ENCODE assay signal across 12 cellular contexts in the genomic region with DNA sequence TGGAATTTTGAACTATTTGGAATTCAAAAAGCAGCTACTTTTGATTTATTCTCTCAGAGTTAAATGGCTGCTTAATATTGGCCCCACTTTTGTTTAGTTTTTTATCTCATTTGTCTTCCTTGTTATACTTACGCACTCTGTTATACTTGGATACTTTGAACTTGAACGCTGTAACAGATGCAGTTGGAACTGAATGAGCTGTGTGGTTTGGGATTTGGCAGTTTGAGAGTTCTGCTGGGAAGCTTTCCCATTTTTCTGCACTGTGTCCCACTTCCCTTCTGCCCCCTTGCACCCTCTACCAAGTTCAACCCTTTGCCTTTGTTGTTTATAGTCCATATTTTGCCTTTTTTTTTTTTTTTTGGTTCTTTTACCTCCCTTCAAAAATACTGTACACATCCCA. TPM values are rescaled to one million over a fixed set of nuclear protein-coding genes. Genes with fewer than 3 reads are reported as not detected.
DNase-seq lines count a peak whose midpoint lies in the region; ATAC-seq and TF ChIP-seq lines count a peak whose summit lies in the region.
"Had no signal": no experiment of that assay in that cellular context is flagged by ENCODE, and none has a peak within 500 bp of the region (broad histone marks: within the 10 kb centered on the region; RNA-seq: fewer than 3 reads in every experiment).

No MANE protein-coding gene starts in this region.

- no peak overlapping the region for H3K27ac ChIP-seq in cardiac muscle cell
- peak overlapping the region; percentile 87 for H3K27ac ChIP-seq in osteoblast (ENCODE audit: low read depth, low read length)
- no peak overlapping the region for H3K27ac ChIP-seq in aorta (ENCODE audit: low read depth in 1 of 2, low read length in 2 of 2)

- H3K36me3 Mint-ChIP-seq in natural killer cell, result peaks cover 9% of the 10 kb centered on the region
- peaks cover 9% of the 10 kb centered on the region for H3K36me3 Mint-ChIP-seq in natural killer cell treated with Interleukin-12 subunit alpha and Interleukin-12 subunit beta and Interleukin-15 and Interleukin-18, amount 100 ng/mL, for 72 hours

- intact Hi-C loops in natural killer cell (cut with micrococcal nuclease) (loop anchor here (5.0 kb wide), 1 partner anchor 102 kb away; no protein-coding TSS in a partner anchor), aorta (cut with DNase I) (loop anchor here in 1 of 2 donors (5.0 to 10.0 kb wide), 2 partner anchors 70 to 112 kb away; no protein-coding TSS in a partner anchor)

- H3K4me3 ChIP-seq in cardiac muscle cell (peak overlapping the region; percentile 96), osteoblast (ENCODE audit: insufficient read depth, low read length) (peak overlapping the region; percentile 94), aorta (ENCODE audit: low read length in 2 of 2) (no peak overlapping the region)

- H3K27me3 ChIP-seq in cardiac muscle cell, result no peaks in the 10 kb centered on the region
- H3K27me3 ChIP-seq in osteoblast (ENCODE audit: insufficient read depth, low read length), result no peaks in the 10 kb centered on the region
- H3K27me3 ChIP-seq in aorta (ENCODE audit: control insufficient read depth in 1 of 2, insufficient read depth in 2 of 2, low read length in 1 of 2), result no peaks in the 10 kb centered on the region

- H3K4me3 Mint-ChIP-seq in natural killer cell, result peak overlapping the region; percentile 2
- H3K4me3 Mint-ChIP-seq in natural killer cell treated with Interleukin-12 subunit alpha and Interleukin-12 subunit beta and Interleukin-15 and Interleukin-18, amount 100 ng/mL, for 72 hours, result no peak overlapping the region
- H3K4me3 Mint-ChIP-seq: activated CD8-positive, alpha-beta T cell treated with anti-CD3 and anti-CD28 coated beads for 36 hours; activated naive CD8-positive, alpha-beta T cell treated with anti-CD3 and anti-CD28 coated beads, Interleukin-2, amount 50 U/mL, for 24 hours had no signal

- H2AFZ ChIP-seq in osteoblast (ENCODE audit: low read length), result no peak overlapping the region

- H3K4me1 ChIP-seq in cardiac muscle cell (ENCODE audit: low read depth), result peaks cover 26% of the 10 kb centered on the region
- peaks cover 42% of the 10 kb centered on the region for H3K4me1 ChIP-seq in osteoblast (ENCODE audit: insufficient read depth, low read length)
- H3K4me1 ChIP-seq in aorta (ENCODE audit: control insufficient read depth in 1 of 2, insufficient read depth in 2 of 2, low read length in 2 of 2), result no peaks in the 10 kb centered on the region

- H3K9me3 ChIP-seq in cardiac muscle cell (ENCODE audit: low read depth) (no peaks in the 10 kb centered on the region), osteoblast (ENCODE audit: low read depth, low read length) (no peaks in the 10 kb centered on the region), aorta (ENCODE audit: control insufficient read depth, low read length) (no peaks in the 10 kb centered on the region)

- H3K36me3 ChIP-seq in cardiac muscle cell (peaks cover 38% of the 10 kb centered on the region), osteoblast (ENCODE audit: insufficient read depth, low read length) (peaks cover 37% of the 10 kb centered on the region), aorta (ENCODE audit: control insufficient read depth in 1 of 2, insufficient read depth in 2 of 2, low read length in 1 of 2) (no peaks in the 10 kb centered on the region)

- H3K9me3 Mint-ChIP-seq in natural killer cell, result no peaks in the 10 kb centered on the region
- no peaks in the 10 kb centered on the region for H3K9me3 Mint-ChIP-seq in natural killer cell treated with Interleukin-12 subunit alpha and Interleukin-12 subunit beta and Interleukin-15 and Interleukin-18, amount 100 ng/mL, for 72 hours
- H3K9me3 Mint-ChIP-seq: activated CD8-positive, alpha-beta T cell treated with anti-CD3 and anti-CD28 coated beads for 36 hours; activated naive CD8-positive, alpha-beta T cell treated with anti-CD3 and anti-CD28 coated beads, Interleukin-2, amount 50 U/mL, for 24 hours had no signal

- H4K20me1 ChIP-seq in osteoblast (ENCODE audit: insufficient read depth, low read length), result peaks cover 4% of the 10 kb centered on the region

- no peaks in the 10 kb centered on the region for H3K27me3 Mint-ChIP-seq in natural killer cell (ENCODE audit: low read depth in 2 of 2)
- H3K27me3 Mint-ChIP-seq in natural killer cell treated with Interleukin-12 subunit alpha and Interleukin-12 subunit beta and Interleukin-15 and Interleukin-18, amount 100 ng/mL, for 72 hours, result no peaks in the 10 kb centered on the region

- peaks cover 84% of the 10 kb centered on the region for H3K79me2 ChIP-seq in osteoblast (ENCODE audit: insufficient read depth, low read length)

- no peak for DNase-seq in natural killer cell
- DNase-seq in natural killer cell treated with Interleukin-12 subunit alpha and Interleukin-12 subunit beta and Interleukin-15 and Interleukin-18, amount 100 ng/mL, for 72 hours (ENCODE audit: low spot score), result no peak
- DNase-seq in cardiac muscle cell (ENCODE audit: low read depth in 1 of 2, low spot score in 1 of 2), result peak in 1 of 2 donors; percentile 78
- DNase-seq in osteoblast (ENCODE audit: insufficient read length, low spot score, missing footprints), result no peak
- DNase-seq in aorta, result no peak
- DNase-seq in COLO829 (ENCODE audit: low spot score), result no peak
- DNase-seq: activated CD8-positive, alpha-beta T cell treated with anti-CD3 and anti-CD28 coated beads for 36 hours; activated naive CD8-positive, alpha-beta T cell treated with anti-CD3 and anti-CD28 coated beads, Interleukin-2, amount 50 U/mL, for 24 hours had no signal

- peak overlapping the region; percentile 66 to 81 for H3K27ac Mint-ChIP-seq in natural killer cell
- peak overlapping the region in 1 of 2 donors; percentile 6 for H3K27ac Mint-ChIP-seq in natural killer cell treated with Interleukin-12 subunit alpha and Interleukin-12 subunit beta and Interleukin-15 and Interleukin-18, amount 100 ng/mL, for 72 hours
- H3K27ac Mint-ChIP-seq: activated CD8-positive, alpha-beta T cell treated with anti-CD3 and anti-CD28 coated beads for 36 hours; activated naive CD8-positive, alpha-beta T cell treated with anti-CD3 and anti-CD28 coated beads, Interleukin-2, amount 50 U/mL, for 24 hours had no signal

- WGBS in aorta, 2 donors, result 4 to 8% methylated on average over 2 of the region's 2 CpGs

- H3K4me2 ChIP-seq in osteoblast (ENCODE audit: insufficient read depth, low read length), result peak overlapping the region; percentile 77

- ATAC-seq in natural killer cell (no peak), aorta (ENCODE audit: low FRiP score) (peak; percentile 53), GM21381 (IDR thresholded peaks at IDR 0.05; ENCODE audit: unreplicated experiment) (no peak), HG03520 (IDR thresholded peaks at IDR 0.05; ENCODE audit: unreplicated experiment) (no peak)
- ATAC-seq in natural killer cell treated with Interleukin-12 subunit alpha and Interleukin-12 subunit beta and Interleukin-15 and Interleukin-18, amount 100 ng/mL, for 72 hours, result no peak
- ATAC-seq: activated CD8-positive, alpha-beta T cell treated with anti-CD3 and anti-CD28 coated beads for 36 hours; activated naive CD8-positive, alpha-beta T cell treated with anti-CD3 and anti-CD28 coated beads, Interleukin-2, amount 50 U/mL, for 24 hours had no signal

- TF ChIP-seq CTCF in natural killer cell (IDR thresholded peaks at IDR 0.05), result no peak
- no peak for TF ChIP-seq CTCF in cardiac muscle cell (IDR thresholded peaks at IDR 0.05; ENCODE audit: low read depth, low read length)
- no peak for TF ChIP-seq CTCF in osteoblast (IDR thresholded peaks at IDR 0.05; ENCODE audit: extremely low read depth, low read depth, low read length)

- peaks cover 44 to 53% of the 10 kb centered on the region in 2 donors for H3K4me1 Mint-ChIP-seq in natural killer cell
- peaks cover 33 to 45% of the 10 kb centered on the region in 2 donors for H3K4me1 Mint-ChIP-seq in natural killer cell treated with Interleukin-12 subunit alpha and Interleukin-12 subunit beta and Interleukin-15 and Interleukin-18, amount 100 ng/mL, for 72 hours (ENCODE audit: low read depth in 2 of 2)

RNA-seq across cellular contexts. Expression of gene RHOBTB3, which starts 3.8 kb away (rescaled TPM):
- total RNA-seq in natural killer cell (10 to 100 TPM; 46.5 to 55.1 (median 46.5) TPM), cardiac muscle cell (343 and 477 TPM in 2 replicates), osteoblast (314 and 349 TPM in 2 replicates), aorta (10 to 100 TPM; 36.8 to 53.2 TPM)
- total RNA-seq in natural killer cell treated with Interleukin-12 subunit alpha and Interleukin-12 subunit beta and Interleukin-15 and Interleukin-18, amount 100 ng/mL, for 72 hours, result 10 to 100 TPM; 14.7 to 17.4 TPM
- polyA plus RNA-seq in cardiac muscle cell (455 and 589 TPM in 2 replicates), aorta (10 to 100 TPM; 11.8 to 13.4 TPM)

RNA-seq across cellular contexts. Expression of gene SPATA9, which starts 52.1 kb away (rescaled TPM):
- 1 to 10 TPM; 1.3 to 2.1 (median 2.0) TPM for total RNA-seq in natural killer cell
- 1 to 10 TPM; 1.4 to 1.9 TPM for total RNA-seq in natural killer cell treated with Interleukin-12 subunit alpha and Interleukin-12 subunit beta and Interleukin-15 and Interleukin-18, amount 100 ng/mL, for 72 hours
- 0.45 and 1.0 TPM in 2 replicates for total RNA-seq in cardiac muscle cell
- 1.3 and 1.8 TPM in 2 replicates for polyA plus RNA-seq in cardiac muscle cell
- total RNA-seq in osteoblast, result 0.36 and 1.2 TPM in 2 replicates
- under 1 TPM; 0.45 to 0.60 TPM for total RNA-seq in aorta
- under 1 TPM in 1 of 2 donors, not detected in 1; 0.38 TPM for polyA plus RNA-seq in aorta
- total RNA-seq: activated CD8-positive, alpha-beta T cell treated with anti-CD3 and anti-CD28 coated beads for 36 hours; mononuclear cell; SK-MEL-5 had no signal

Comparison
In these comparisons a context has a peak if more than half of its experiments do, and no peak if none do; other contexts are left out.
1. H3K4me3 ChIP-seq: peak in cardiac muscle cell (single experiment) and osteoblast (single experiment); none in aorta (0 of 2).